8 cellular contexts compared by ENCODE assay signal in the genomic region with DNA sequence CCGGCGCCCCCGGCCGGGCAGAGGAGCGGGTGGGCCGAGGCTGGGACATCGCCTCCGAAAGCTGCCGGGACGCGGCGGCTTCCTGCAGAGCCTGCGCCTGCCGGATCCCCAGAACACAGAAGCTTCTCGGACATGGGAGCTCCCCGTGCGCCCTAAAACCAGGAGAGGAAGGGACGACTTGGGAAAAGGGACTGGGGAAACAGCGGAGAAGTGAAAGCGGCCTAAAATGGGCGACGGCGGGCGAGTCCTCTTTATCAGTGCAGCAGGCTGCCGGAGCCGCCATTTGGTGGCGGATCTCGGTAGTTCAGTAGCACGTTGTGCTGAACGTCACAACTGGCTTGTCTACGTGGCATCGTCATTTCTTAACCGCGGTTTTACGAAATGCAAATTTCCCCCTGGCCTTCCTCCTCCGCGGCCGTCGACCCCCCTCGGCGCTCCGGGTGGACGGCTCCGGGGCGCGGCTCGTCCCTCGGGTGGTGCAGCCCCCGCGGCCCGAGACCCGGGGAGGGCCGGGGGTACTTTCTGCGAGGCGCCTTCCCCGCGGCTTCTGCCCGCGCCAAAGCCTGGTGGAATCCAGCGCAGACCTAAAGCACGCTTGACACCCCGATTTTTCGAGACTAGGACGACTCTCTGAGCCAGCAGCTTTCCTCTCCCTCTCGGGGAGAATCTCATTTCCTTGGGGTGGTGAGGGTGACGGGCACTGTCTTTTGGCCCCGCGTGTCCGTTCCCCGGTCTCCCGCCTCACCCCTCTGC. TPM values are rescaled to one million over a fixed set of nuclear protein-coding genes. Genes with fewer than 3 reads are reported as not detected.
DNase-seq lines count a peak whose midpoint lies in the region; ATAC-seq and TF ChIP-seq lines count a peak whose summit lies in the region.

No MANE protein-coding gene starts in this region.

- no peak overlapping the region for H3K27ac ChIP-seq in mesendoderm (ENCODE audit: low read depth, low read length)
- peak overlapping the region in 1 of 5 donors; percentile 31 for H3K27ac ChIP-seq in stomach

- H2BK15ac ChIP-seq in mesendoderm (replicated peaks; ENCODE audit: low read depth), result no peak overlapping the region

- no peak overlapping the region for H4K8ac ChIP-seq in mesendoderm (ENCODE audit: low read depth, low read length)

- ATAC-seq in HG02885 (IDR thresholded peaks at IDR 0.05; ENCODE audit: poor library complexity, unreplicated experiment) (peak; percentile 58), HG03025 (IDR thresholded peaks at IDR 0.05; ENCODE audit: low FRiP score, unreplicated experiment) (no peak), HG03139 (IDR thresholded peaks at IDR 0.05; ENCODE audit: unreplicated experiment) (no peak)
- peak; percentile 85 for ATAC-seq in effector memory CD8-positive, alpha-beta T cell (replicated peaks)

- peaks cover 17 to 23% of the 10 kb centered on the region in 2 donors for H3K4me1 Mint-ChIP-seq in effector memory CD8-positive, alpha-beta T cell (ENCODE audit: low read depth in 2 of 2)

- H3K9ac ChIP-seq in mesendoderm (ENCODE audit: low read length), result peak overlapping the region; percentile 53

- peak overlapping the region; percentile 82 for H3K4ac ChIP-seq in mesendoderm (ENCODE audit: low read depth, low read length)

- no peak for TF ChIP-seq POLR2A in stomach (IDR thresholded peaks at IDR 0.05)

- no peaks in the 10 kb centered on the region for H3K9me3 Mint-ChIP-seq in effector memory CD8-positive, alpha-beta T cell

- peak overlapping the region; percentile 81 for H3K56ac ChIP-seq in mesendoderm (ENCODE audit: low read length)

- H3K36me3 Mint-ChIP-seq in effector memory CD8-positive, alpha-beta T cell (ENCODE audit: insufficient read depth), result peaks cover 49% of the 10 kb centered on the region

- no peak overlapping the region for H3K18ac ChIP-seq in mesendoderm (ENCODE audit: low read length)

- no peaks in the 10 kb centered on the region for H3K79me2 ChIP-seq in mesendoderm (ENCODE audit: control insufficient read depth, insufficient read depth, low read length)

- H3K79me1 ChIP-seq in mesendoderm (ENCODE audit: low read length), result no peaks in the 10 kb centered on the region

- TF ChIP-seq EP300 in stomach (IDR thresholded peaks at IDR 0.05), result no peak

- peak overlapping the region; percentile 91 to 97 for H3K27ac Mint-ChIP-seq in effector memory CD8-positive, alpha-beta T cell

- H3K27me3 ChIP-seq in mesendoderm (ENCODE audit: insufficient read depth, low read length, poor library complexity) (peaks cover 54% of the 10 kb centered on the region), stomach (peaks cover 41 to 72% (median 57%) of the 10 kb centered on the region in 3 donors)

- no peak overlapping the region for H2BK120ac ChIP-seq in mesendoderm (ENCODE audit: low read depth, low read length)

- H3K4me3 ChIP-seq in GM12865 (ENCODE audit: low read depth, low read length) (peak overlapping the region; percentile 77), mesendoderm (ENCODE audit: low read length) (no peak overlapping the region), stomach (peak overlapping the region; percentile 39 to 53 (median 48))

- H2AK5ac ChIP-seq in mesendoderm (ENCODE audit: low read length), result no peak overlapping the region

- WGBS in mesendoderm (ENCODE audit: extremely low coverage, insufficient coverage, low lambda C conversion rate), result no CpG with 5 or more reads among the region's 71 CpGs
- whole genome bisulfite sequencing in stomach, 5 donors, result 3 to 6% (median 5%) methylated on average over 28 to 71 of the region's 71 CpGs

- peaks cover 0 to 13% (median 3%) of the 10 kb centered on the region in 4 donors for H3K9me3 ChIP-seq in stomach

- H3K36me3 ChIP-seq in mesendoderm (ENCODE audit: control insufficient read depth, insufficient read depth, low read length) (no peaks in the 10 kb centered on the region), stomach (peaks cover 0 to 2% (median 0%) of the 10 kb centered on the region in 4 donors)

- no peak overlapping the region for H2BK5ac ChIP-seq in mesendoderm (ENCODE audit: low read length)

- peaks cover 24 to 34% of the 10 kb centered on the region in 2 donors for H3K27me3 Mint-ChIP-seq in effector memory CD8-positive, alpha-beta T cell

- intact Hi-C loops in stomach (cut with DNase I; ENCODE audit: low total_unique reads), result no loop called here

- no peak overlapping the region for H4K5ac ChIP-seq in mesendoderm (ENCODE audit: low read length)

- H3K4me2 ChIP-seq in mesendoderm (ENCODE audit: low read length), result peak overlapping the region; percentile 41

- DNase-seq in GM12865 (ENCODE audit: low read depth), result peak; percentile 94
- DNase-seq in activated CD4-positive, alpha-beta T cell treated with anti-CD3 and anti-CD28 coated beads, Interleukin-2, amount 50 U/mL, for 1 hour, result peak; percentile 66
- peak; percentile 62 to 68 (median 67) for DNase-seq in effector memory CD8-positive, alpha-beta T cell
- DNase-seq in mesendoderm, result peak; percentile 82
- peak; percentile 53 for DNase-seq in stomach

- peak overlapping the region; percentile 7 for H3K23ac ChIP-seq in mesendoderm (ENCODE audit: low read length)

- H3K4me1 ChIP-seq in mesendoderm (ENCODE audit: control insufficient read depth, low read depth, low read length), result peaks cover 1% of the 10 kb centered on the region
- H3K4me1 ChIP-seq in stomach, result peaks cover 27 to 41% (median 35%) of the 10 kb centered on the region in 4 donors

- peak overlapping the region; percentile 83 to 84 for H3K4me3 Mint-ChIP-seq in effector memory CD8-positive, alpha-beta T cell

- TF ChIP-seq CTCF in GM12865 (IDR thresholded peaks at IDR 0.05; ENCODE audit: insufficient read depth, low read depth, low read length, missing control alignments), result no peak
- peak in 3 of 7 experiments; percentile 13 to 20 (median 16) for TF ChIP-seq CTCF in stomach (IDR thresholded peaks at IDR 0.05)

RNA-seq across cellular contexts. Expression of a gene that starts 9.9 kb away (rescaled TPM):
- polyA plus RNA-seq in mesendoderm (2013, experiment 1 of 2), result 0.10 TPM
- polyA plus RNA-seq in mesendoderm (2013, experiment 2 of 2), result 0.06 TPM
- total RNA-seq in stomach, result not detected
- not detected for polyA plus RNA-seq in stomach

RNA-seq across cellular contexts. Expression of a gene that starts 14.5 kb away (rescaled TPM):
- 5.0 TPM for polyA plus RNA-seq in mesendoderm (2013, experiment 1 of 2)
- polyA plus RNA-seq in mesendoderm (2013, experiment 2 of 2), result 4.8 TPM
- total RNA-seq in stomach, result 100 to 1,000 TPM in 2 of 5 donors, 10 to 100 TPM in 3; 18.8 to 228 (median 57.5) TPM
- polyA plus RNA-seq in stomach, result 10 to 100 TPM; 14.9 to 25.5 (median 25.1) TPM

RNA-seq across cellular contexts. Expression of a gene that starts 19.2 kb away (rescaled TPM):
- polyA plus RNA-seq in mesendoderm (2013, experiment 1 of 2), result 3.0 TPM
- 2.8 TPM for polyA plus RNA-seq in mesendoderm (2013, experiment 2 of 2)
- total RNA-seq in stomach, result 10 to 100 TPM in 3 of 5 donors, 1 to 10 TPM in 2; 4.1 to 38.0 (median 13.0) TPM
- polyA plus RNA-seq in stomach, result 10 to 100 TPM; 50.7 to 57.7 (median 51.2) TPM

Comparison
In these comparisons a context has a peak if more than half of its experiments do, and no peak if none do; other contexts are left out.
1. ATAC-seq: peak in HG02885 (single experiment) and effector memory CD8-positive, alpha-beta T cell (single experiment); none in HG03025 (single experiment) and HG03139 (single experiment).
2. Peak in every context shown above with its lines, with median percentiles within 50 percentile points of each other: DNase-seq.